11 cellular contexts compared by ENCODE assay signal in the genomic region with DNA sequence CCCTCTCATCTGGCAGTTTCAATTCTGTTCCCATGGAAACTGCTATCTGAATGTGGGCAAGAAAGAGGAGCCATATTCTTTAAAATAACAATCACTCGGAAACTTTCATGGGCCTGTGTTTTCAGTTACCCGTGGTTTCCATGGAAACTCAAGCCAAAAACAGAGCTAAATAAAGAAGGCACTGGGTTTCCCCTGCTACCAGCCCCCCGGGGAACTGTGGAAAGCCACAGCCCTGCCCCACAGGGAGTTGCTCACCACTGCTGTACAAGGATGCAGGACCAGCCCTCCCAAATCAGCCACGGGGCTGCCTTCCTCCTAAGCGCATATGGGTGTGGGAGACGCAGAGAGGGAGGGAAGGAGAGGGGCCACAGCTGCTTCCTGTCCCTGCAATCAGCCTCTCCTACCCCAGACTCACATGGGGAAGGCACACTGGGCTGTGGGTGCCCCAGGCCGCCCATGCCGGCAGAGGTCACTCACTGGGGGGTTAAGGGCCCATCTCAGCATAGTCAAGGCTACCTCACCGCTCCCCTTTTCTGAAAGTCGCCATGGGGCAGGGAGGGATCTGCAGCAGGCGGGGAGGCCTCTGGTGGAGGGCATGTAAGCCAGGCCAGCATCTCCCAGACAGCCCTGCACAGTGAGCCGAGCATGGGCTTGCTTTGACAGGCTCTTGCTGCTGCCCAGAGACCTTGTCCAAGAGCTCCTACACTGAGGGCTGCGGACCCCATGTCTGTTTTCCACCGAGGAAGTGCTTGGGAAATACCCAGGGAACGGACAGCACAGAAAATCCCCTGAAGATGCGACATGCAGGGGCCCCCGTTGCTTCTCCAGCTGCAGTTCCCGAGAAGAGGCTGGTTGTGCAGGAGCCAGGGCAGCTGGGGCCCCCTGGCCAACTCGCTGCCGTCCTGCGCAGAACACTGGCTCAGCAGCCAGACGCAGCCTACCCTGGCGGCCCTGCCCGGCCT.
DNase-seq lines count a peak whose midpoint lies in the region; ATAC-seq and TF ChIP-seq lines count a peak whose summit lies in the region.
"Had no signal": no experiment of that assay in that cellular context is flagged by ENCODE, and none has a peak within 500 bp of the region (broad histone marks: within the 10 kb centered on the region; RNA-seq: fewer than 3 reads in every experiment).

No MANE protein-coding gene starts in this region.

- no peak overlapping the region for H3K4me3 Mint-ChIP-seq in activated CD4-positive, alpha-beta T cell treated with anti-CD3 and anti-CD28 coated beads for 36 hours

- no peak overlapping the region for H3K4me3 ChIP-seq in left ventricle myocardium inferior
- H3K4me3 ChIP-seq: body of pancreas, MG63 had no signal

- POLR2A ChIA-PET in activated CD4-positive, alpha-beta T cell treated with anti-CD3 and anti-CD28 coated beads for 36 hours (lab: Charles Lee): no interaction called here

- no peak overlapping the region for H3K27ac Mint-ChIP-seq in activated CD4-positive, alpha-beta T cell treated with anti-CD3 and anti-CD28 coated beads for 36 hours

- DNase-seq in activated CD4-positive, alpha-beta T cell treated with anti-CD3 and anti-CD28 coated beads for 36 hours: no peak
- DNase-seq in activated CD4-positive, alpha-beta T cell treated with anti-CD3 and anti-CD28 coated beads for 48 hours: no peak
- DNase-seq in astrocyte of the hippocampus (ENCODE audit: low read depth, low spot score) (peak; percentile 35), superior temporal gyrus (ENCODE audit: extremely low spot score) (peak; percentile 64), left ventricle myocardium inferior (no peak), cerebellar cortex (ENCODE audit: low spot score) (no peak), NCI-H1048 (lab: John Stamatoyannopoulos, UW) (no peak)
- DNase-seq: MG63, right cardiac atrium had no signal

- peaks cover 31% of the 10 kb centered on the region for H3K27me3 Mint-ChIP-seq in activated CD4-positive, alpha-beta T cell treated with anti-CD3 and anti-CD28 coated beads for 36 hours

- peak; percentile 19 for ATAC-seq in activated CD4-positive, alpha-beta T cell treated with anti-CD3 and anti-CD28 coated beads for 36 hours
- ATAC-seq in HG03108 (IDR thresholded peaks at IDR 0.05; ENCODE audit: unreplicated experiment): peak; percentile 66
- ATAC-seq: body of pancreas, right cardiac atrium had no signal

- CTCF ChIA-PET in activated CD4-positive, alpha-beta T cell treated with anti-CD3 and anti-CD28 coated beads for 36 hours (lab: Charles Lee): no interaction called here

- intact Hi-C loops in activated CD4-positive, alpha-beta T cell treated with anti-CD3 and anti-CD28 coated beads for 36 hours (cut with DNase I, micrococcal nuclease): no loop called here
- intact Hi-C loops in left ventricle myocardium inferior (cut with micrococcal nuclease): no loop called here

- H3K36me3 Mint-ChIP-seq in activated CD4-positive, alpha-beta T cell treated with anti-CD3 and anti-CD28 coated beads for 36 hours (ENCODE audit: low read depth): no peaks in the 10 kb centered on the region

- H3K36me3 ChIP-seq in left ventricle myocardium inferior: no peaks in the 10 kb centered on the region
- H3K36me3 ChIP-seq: MG63 had no signal

- peaks cover 85% of the 10 kb centered on the region for H3K27me3 ChIP-seq in left ventricle myocardium inferior (ENCODE audit: low read depth)
- H3K27me3 ChIP-seq: MG63 had no signal

- H3K9me3 Mint-ChIP-seq in activated CD4-positive, alpha-beta T cell treated with anti-CD3 and anti-CD28 coated beads for 36 hours (ENCODE audit: low read depth): no peaks in the 10 kb centered on the region

- H3K4me1 Mint-ChIP-seq in activated CD4-positive, alpha-beta T cell treated with anti-CD3 and anti-CD28 coated beads for 36 hours: no peaks in the 10 kb centered on the region

- TF ChIP-seq CTCF in left ventricle myocardium inferior (IDR thresholded peaks at IDR 0.05; ENCODE audit: borderline replicate concordance): no peak

- H3K9me3 ChIP-seq in left ventricle myocardium inferior (replicated peaks): peaks cover 7% of the 10 kb centered on the region
- H3K9me3 ChIP-seq: body of pancreas, MG63 had no signal

- no peaks in the 10 kb centered on the region for H3K4me1 ChIP-seq in left ventricle myocardium inferior
- H3K4me1 ChIP-seq: body of pancreas had no signal

- H3K27ac ChIP-seq in left ventricle myocardium inferior (replicated peaks): no peak overlapping the region
- H3K27ac ChIP-seq: body of pancreas had no signal

Comparison
In these comparisons a context has a peak if more than half of its experiments do, and no peak if none do; other contexts are left out.
1. DNase-seq: peak in astrocyte of the hippocampus (single experiment) and superior temporal gyrus (single experiment); none in activated CD4-positive, alpha-beta T cell treated with anti-CD3 and anti-CD28 coated beads for 36 hours (single experiment), activated CD4-positive, alpha-beta T cell treated with anti-CD3 and anti-CD28 coated beads for 48 hours (single experiment), left ventricle myocardium inferior (single experiment), cerebellar cortex (single experiment) and NCI-H1048 (single experiment).